Comparison of ENCODE assay signal across 1 cellular context in the genomic region with DNA sequence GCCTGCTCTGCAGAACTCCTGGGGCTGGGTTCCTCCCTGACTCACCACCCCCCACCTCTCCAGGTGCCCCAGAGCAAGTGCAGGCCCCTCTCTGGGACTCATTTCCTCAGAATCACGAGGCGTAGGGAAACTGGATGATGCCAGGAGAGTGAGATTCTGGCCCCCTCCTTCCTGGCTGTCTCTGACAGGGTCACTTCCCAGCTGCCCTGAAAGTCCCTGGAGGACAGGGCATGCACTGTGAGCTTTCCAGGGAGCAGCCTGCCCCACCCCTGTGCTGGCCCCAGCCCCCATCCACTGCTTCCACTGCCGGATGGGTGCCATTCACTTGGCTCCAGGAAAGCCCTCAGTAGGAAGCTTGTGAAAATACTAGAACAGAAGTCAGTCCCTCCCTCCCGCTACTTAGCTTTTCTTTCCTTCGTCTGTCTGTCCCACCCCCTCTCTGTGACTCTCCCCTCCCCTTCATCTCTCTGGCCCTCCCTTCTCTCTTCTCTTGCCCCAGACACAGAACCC.
TF ChIP-seq lines count a peak whose summit lies in the region.

No MANE protein-coding gene starts in this region.

TF ChIP-seq in K562, 482 proteins besides CTCF, POLR2A, EP300 and RAD21:
- TF ChIP-seq SMAD2 (IDR thresholded peaks at IDR 0.05; ENCODE audit: low read depth, low read length) = no peak
- TF ChIP-seq MCM3 (IDR thresholded peaks at IDR 0.05) = no peak
- TF ChIP-seq EZH2 (IDR thresholded peaks at IDR 0.05; ENCODE audit: borderline replicate concordance, low read depth, low read length) = no peak
- TF ChIP-seq FOXA1 (IDR thresholded peaks at IDR 0.05; ENCODE audit: borderline replicate concordance) = no peak
- TF ChIP-seq, protein P1, sequence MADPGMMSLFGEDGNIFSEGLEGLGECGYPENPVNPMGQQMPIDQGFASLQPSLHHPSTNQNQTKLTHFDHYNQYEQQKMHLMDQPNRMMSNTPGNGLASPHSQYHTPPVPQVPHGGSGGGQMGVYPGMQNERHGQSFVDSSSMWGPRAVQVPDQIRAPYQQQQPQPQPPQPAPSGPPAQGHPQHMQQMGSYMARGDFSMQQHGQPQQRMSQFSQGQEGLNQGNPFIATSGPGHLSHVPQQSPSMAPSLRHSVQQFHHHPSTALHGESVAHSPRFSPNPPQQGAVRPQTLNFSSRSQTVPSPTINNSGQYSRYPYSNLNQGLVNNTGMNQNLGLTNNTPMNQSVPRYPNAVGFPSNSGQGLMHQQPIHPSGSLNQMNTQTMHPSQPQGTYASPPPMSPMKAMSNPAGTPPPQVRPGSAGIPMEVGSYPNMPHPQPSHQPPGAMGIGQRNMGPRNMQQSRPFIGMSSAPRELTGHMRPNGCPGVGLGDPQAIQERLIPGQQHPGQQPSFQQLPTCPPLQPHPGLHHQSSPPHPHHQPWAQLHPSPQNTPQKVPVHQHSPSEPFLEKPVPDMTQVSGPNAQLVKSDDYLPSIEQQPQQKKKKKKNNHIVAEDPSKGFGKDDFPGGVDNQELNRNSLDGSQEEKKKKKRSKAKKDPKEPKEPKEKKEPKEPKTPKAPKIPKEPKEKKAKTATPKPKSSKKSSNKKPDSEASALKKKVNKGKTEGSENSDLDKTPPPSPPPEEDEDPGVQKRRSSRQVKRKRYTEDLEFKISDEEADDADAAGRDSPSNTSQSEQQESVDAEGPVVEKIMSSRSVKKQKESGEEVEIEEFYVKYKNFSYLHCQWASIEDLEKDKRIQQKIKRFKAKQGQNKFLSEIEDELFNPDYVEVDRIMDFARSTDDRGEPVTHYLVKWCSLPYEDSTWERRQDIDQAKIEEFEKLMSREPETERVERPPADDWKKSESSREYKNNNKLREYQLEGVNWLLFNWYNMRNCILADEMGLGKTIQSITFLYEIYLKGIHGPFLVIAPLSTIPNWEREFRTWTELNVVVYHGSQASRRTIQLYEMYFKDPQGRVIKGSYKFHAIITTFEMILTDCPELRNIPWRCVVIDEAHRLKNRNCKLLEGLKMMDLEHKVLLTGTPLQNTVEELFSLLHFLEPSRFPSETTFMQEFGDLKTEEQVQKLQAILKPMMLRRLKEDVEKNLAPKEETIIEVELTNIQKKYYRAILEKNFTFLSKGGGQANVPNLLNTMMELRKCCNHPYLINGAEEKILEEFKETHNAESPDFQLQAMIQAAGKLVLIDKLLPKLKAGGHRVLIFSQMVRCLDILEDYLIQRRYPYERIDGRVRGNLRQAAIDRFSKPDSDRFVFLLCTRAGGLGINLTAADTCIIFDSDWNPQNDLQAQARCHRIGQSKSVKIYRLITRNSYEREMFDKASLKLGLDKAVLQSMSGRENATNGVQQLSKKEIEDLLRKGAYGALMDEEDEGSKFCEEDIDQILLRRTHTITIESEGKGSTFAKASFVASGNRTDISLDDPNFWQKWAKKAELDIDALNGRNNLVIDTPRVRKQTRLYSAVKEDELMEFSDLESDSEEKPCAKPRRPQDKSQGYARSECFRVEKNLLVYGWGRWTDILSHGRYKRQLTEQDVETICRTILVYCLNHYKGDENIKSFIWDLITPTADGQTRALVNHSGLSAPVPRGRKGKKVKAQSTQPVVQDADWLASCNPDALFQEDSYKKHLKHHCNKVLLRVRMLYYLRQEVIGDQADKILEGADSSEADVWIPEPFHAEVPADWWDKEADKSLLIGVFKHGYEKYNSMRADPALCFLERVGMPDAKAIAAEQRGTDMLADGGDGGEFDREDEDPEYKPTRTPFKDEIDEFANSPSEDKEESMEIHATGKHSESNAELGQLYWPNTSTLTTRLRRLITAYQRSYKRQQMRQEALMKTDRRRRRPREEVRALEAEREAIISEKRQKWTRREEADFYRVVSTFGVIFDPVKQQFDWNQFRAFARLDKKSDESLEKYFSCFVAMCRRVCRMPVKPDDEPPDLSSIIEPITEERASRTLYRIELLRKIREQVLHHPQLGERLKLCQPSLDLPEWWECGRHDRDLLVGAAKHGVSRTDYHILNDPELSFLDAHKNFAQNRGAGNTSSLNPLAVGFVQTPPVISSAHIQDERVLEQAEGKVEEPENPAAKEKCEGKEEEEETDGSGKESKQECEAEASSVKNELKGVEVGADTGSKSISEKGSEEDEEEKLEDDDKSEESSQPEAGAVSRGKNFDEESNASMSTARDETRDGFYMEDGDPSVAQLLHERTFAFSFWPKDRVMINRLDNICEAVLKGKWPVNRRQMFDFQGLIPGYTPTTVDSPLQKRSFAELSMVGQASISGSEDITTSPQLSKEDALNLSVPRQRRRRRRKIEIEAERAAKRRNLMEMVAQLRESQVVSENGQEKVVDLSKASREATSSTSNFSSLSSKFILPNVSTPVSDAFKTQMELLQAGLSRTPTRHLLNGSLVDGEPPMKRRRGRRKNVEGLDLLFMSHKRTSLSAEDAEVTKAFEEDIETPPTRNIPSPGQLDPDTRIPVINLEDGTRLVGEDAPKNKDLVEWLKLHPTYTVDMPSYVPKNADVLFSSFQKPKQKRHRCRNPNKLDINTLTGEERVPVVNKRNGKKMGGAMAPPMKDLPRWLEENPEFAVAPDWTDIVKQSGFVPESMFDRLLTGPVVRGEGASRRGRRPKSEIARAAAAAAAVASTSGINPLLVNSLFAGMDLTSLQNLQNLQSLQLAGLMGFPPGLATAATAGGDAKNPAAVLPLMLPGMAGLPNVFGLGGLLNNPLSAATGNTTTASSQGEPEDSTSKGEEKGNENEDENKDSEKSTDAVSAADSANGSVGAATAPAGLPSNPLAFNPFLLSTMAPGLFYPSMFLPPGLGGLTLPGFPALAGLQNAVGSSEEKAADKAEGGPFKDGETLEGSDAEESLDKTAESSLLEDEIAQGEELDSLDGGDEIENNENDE (IDR thresholded peaks at IDR 0.05; ENCODE audit: low read depth, low read length) = no peak
- no peak for TF ChIP-seq CC2D1A (IDR thresholded peaks at IDR 0.05)
